26 cellular contexts compared by ENCODE assay signal in the genomic region with DNA sequence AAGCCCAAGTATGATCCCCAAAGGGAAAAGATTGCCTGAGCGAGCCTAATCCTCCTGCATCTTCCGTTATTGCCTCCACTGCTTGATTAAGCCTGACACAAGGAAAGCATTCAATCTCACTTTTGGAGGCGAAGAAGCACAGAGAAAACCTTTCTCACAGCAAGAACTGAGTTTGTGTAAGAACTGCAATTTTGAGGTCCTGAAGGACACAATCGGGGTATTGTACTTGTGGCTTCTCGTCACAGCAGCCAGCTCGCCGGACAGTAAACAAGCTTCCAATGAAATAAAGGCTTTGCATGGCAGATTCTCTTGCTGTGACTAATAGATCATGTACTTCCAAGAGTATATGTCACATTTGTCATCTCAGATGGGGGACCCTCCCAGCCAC. TPM values are rescaled to one million over a fixed set of nuclear protein-coding genes. Genes with fewer than 3 reads are reported as not detected.
DNase-seq lines count a peak whose midpoint lies in the region; ATAC-seq lines count a peak whose summit lies in the region.
"Had no signal": no experiment of that assay in that cellular context is flagged by ENCODE, and none has a peak within 500 bp of the region (broad histone marks: within the 10 kb centered on the region; RNA-seq: fewer than 3 reads in every experiment).

No MANE protein-coding gene starts in this region.

- peaks cover 79 to 92% of the 10 kb centered on the region in 2 donors for H3K27me3 Mint-ChIP-seq in effector memory CD8-positive, alpha-beta T cell
- H3K27me3 Mint-ChIP-seq in activated CD4-positive, alpha-beta T cell treated with anti-CD3 and anti-CD28 coated beads for 36 hours: peaks cover 61% of the 10 kb centered on the region

- no peaks in the 10 kb centered on the region for H3K36me3 Mint-ChIP-seq in effector memory CD8-positive, alpha-beta T cell (ENCODE audit: insufficient read depth)
- H3K36me3 Mint-ChIP-seq in activated CD4-positive, alpha-beta T cell treated with anti-CD3 and anti-CD28 coated beads for 36 hours (ENCODE audit: low read depth): no peaks in the 10 kb centered on the region
- H3K36me3 Mint-ChIP-seq: type B pancreatic cell had no signal

- CTCF ChIA-PET in activated CD4-positive, alpha-beta T cell treated with anti-CD3 and anti-CD28 coated beads for 36 hours (lab: Charles Lee): no interaction called here

- no peaks in the 10 kb centered on the region for H3K9me3 Mint-ChIP-seq in effector memory CD8-positive, alpha-beta T cell
- no peaks in the 10 kb centered on the region for H3K9me3 Mint-ChIP-seq in activated CD4-positive, alpha-beta T cell treated with anti-CD3 and anti-CD28 coated beads for 36 hours (ENCODE audit: low read depth)
- H3K9me3 Mint-ChIP-seq: activated CD4-positive, alpha-beta T cell treated with anti-CD3 and anti-CD28 coated beads, Interleukin-2, amount 10 ng/mL, durations not matched to agents 24 days and 14 days; T-helper 2 cell treated with Interferon-gamma antibody and Interleukin-4, amounts not matched to agents 5 μg/mL and 100 μg/mL, for 36 hours; type B pancreatic cell had no signal

- H3K36me3 ChIP-seq in Karpas-422 (ENCODE audit: insufficient read depth, low read length): no peaks in the 10 kb centered on the region

- no peaks in the 10 kb centered on the region for H3K9me2 ChIP-seq in Karpas-422 (replicated peaks; ENCODE audit: insufficient read depth, low read length)

- POLR2A ChIA-PET in activated CD4-positive, alpha-beta T cell treated with anti-CD3 and anti-CD28 coated beads for 36 hours (lab: Charles Lee): no interaction called here

- no peaks in the 10 kb centered on the region for H3K4me1 ChIP-seq in Karpas-422 (ENCODE audit: low read length)

- H3K4me2 ChIP-seq in Karpas-422 (ENCODE audit: low read depth, low read length, poor library complexity, severe bottlenecking): no peak overlapping the region

- DNase-seq in Ammon's horn (ENCODE audit: low spot score): peak; percentile 74
- peak; percentile 81 for DNase-seq in medulla oblongata (ENCODE audit: extremely low spot score)
- DNase-seq in retina: peak; percentile 43
- no peak for DNase-seq in effector memory CD8-positive, alpha-beta T cell
- DNase-seq in Karpas-422: no peak
- DNase-seq in activated CD4-positive, alpha-beta T cell treated with anti-CD3 and anti-CD28 coated beads for 36 hours: no peak
- DNase-seq: activated CD4-positive, alpha-beta T cell treated with anti-CD3 and anti-CD28 coated beads, Interleukin-2, amount 10 ng/mL, durations not matched to agents 24 days and 14 days; activated naive CD4-positive, alpha-beta T cell treated with anti-CD3 and anti-CD28 coated beads, Interleukin-2, amount 50 U/mL, for 16 hours; activated T-cell treated with anti-CD3 and anti-CD28 coated beads, Interleukin-2, amount 50 U/mL, for 48 hours; AML-193; central memory CD4-positive, alpha-beta T cell; kidney; lower lobe of right lung; NCI-H1417 treated with DMSO at 0.1 percent for 48 hours; NCI-H774; right cardiac atrium; stimulated activated naive CD8-positive, alpha-beta T cell treated with anti-CD3 and anti-CD28 coated beads, Interleukin-15, Interleukin-2, amounts not matched to agents 100 U/mL and 50 U/mL, for 24 hours had no signal

- H3K79me2 ChIP-seq in Karpas-422 (ENCODE audit: low read length): no peaks in the 10 kb centered on the region

- no peaks in the 10 kb centered on the region for H3K27me3 ChIP-seq in Karpas-422 (ENCODE audit: low read length)

- ATAC-seq in GM18498 (IDR thresholded peaks at IDR 0.05; ENCODE audit: unreplicated experiment): no peak
- no peak for ATAC-seq in effector memory CD8-positive, alpha-beta T cell (replicated peaks)
- no peak for ATAC-seq in activated CD4-positive, alpha-beta T cell treated with anti-CD3 and anti-CD28 coated beads for 36 hours
- ATAC-seq: K562; right cardiac atrium; SK-N-SH treated with all-trans-retinoic acid at 6 μM for 48 hours; stimulated activated naive CD8-positive, alpha-beta T cell treated with anti-CD3 and anti-CD28 coated beads, Interleukin-15, Interleukin-2, amounts not matched to agents 100 U/mL and 50 U/mL, for 24 hours had no signal

- H3K27ac Mint-ChIP-seq in effector memory CD8-positive, alpha-beta T cell: no peak overlapping the region
- H3K27ac Mint-ChIP-seq in activated CD4-positive, alpha-beta T cell treated with anti-CD3 and anti-CD28 coated beads for 36 hours: no peak overlapping the region
- H3K27ac Mint-ChIP-seq: activated CD4-positive, alpha-beta T cell treated with anti-CD3 and anti-CD28 coated beads, Interleukin-2, amount 10 ng/mL, durations not matched to agents 24 days and 14 days; HFFc6; T-helper 2 cell treated with Interferon-gamma antibody and Interleukin-4, amounts not matched to agents 5 μg/mL and 100 μg/mL, for 36 hours; type B pancreatic cell had no signal

- peak overlapping the region; percentile 96 for H3K27ac ChIP-seq in cingulate gyrus (ENCODE audit: low read depth, low read length)
- no peak overlapping the region for H3K27ac ChIP-seq in Karpas-422 (ENCODE audit: low read length)
- H3K27ac ChIP-seq: GM23248, lower lobe of right lung, VCaP had no signal

- intact Hi-C loops in activated CD4-positive, alpha-beta T cell treated with anti-CD3 and anti-CD28 coated beads for 36 hours (cut with DNase I, micrococcal nuclease): loop anchor here in 1 of 2 experiments (2.0 kb wide), 1 partner anchor 15 kb away; no protein-coding TSS in a partner anchor

- no peaks in the 10 kb centered on the region for H3K9me3 ChIP-seq in Karpas-422 (ENCODE audit: low read length)
- H3K9me3 ChIP-seq: lower lobe of right lung had no signal

- no peak overlapping the region for H3K4me3 Mint-ChIP-seq in effector memory CD8-positive, alpha-beta T cell
- H3K4me3 Mint-ChIP-seq in activated CD4-positive, alpha-beta T cell treated with anti-CD3 and anti-CD28 coated beads for 36 hours: no peak overlapping the region
- H3K4me3 Mint-ChIP-seq: activated CD4-positive, alpha-beta T cell treated with anti-CD3 and anti-CD28 coated beads, Interleukin-2, amount 10 ng/mL, durations not matched to agents 24 days and 14 days; HFFc6; T-helper 2 cell treated with Interferon-gamma antibody and Interleukin-4, amounts not matched to agents 5 μg/mL and 100 μg/mL, for 36 hours; type B pancreatic cell had no signal

- no peak overlapping the region for H3K9ac ChIP-seq in Karpas-422 (ENCODE audit: low read length)
- H3K9ac ChIP-seq: GM23248 had no signal

- H4K20me1 ChIP-seq in Karpas-422 (ENCODE audit: insufficient read depth, low read depth, low read length): no peaks in the 10 kb centered on the region

- peaks cover 0 to 3% of the 10 kb centered on the region in 2 donors for H3K4me1 Mint-ChIP-seq in effector memory CD8-positive, alpha-beta T cell (ENCODE audit: low read depth in 2 of 2)
- H3K4me1 Mint-ChIP-seq in activated CD4-positive, alpha-beta T cell treated with anti-CD3 and anti-CD28 coated beads for 36 hours: peaks cover 5% of the 10 kb centered on the region
- H3K4me1 Mint-ChIP-seq: activated CD4-positive, alpha-beta T cell treated with anti-CD3 and anti-CD28 coated beads, Interleukin-2, amount 10 ng/mL, durations not matched to agents 24 days and 14 days had no signal

- H2AFZ ChIP-seq in Karpas-422 (ENCODE audit: low read length): no peak overlapping the region
- H2AFZ ChIP-seq: GM23248 had no signal

- H3K4me3 ChIP-seq in Karpas-422 (ENCODE audit: low read length): no peak overlapping the region
- H3K4me3 ChIP-seq: GM23248, K562, lower lobe of right lung had no signal

RNA-seq across cellular contexts. Expression of gene FOXF1, which starts 18.7 kb away (rescaled TPM):
- total RNA-seq in Karpas-422 (2014; rRNA removed; shearing (Covaris generic); ENCODE audit: low replicate concordance): not detected in 2 replicates
- total RNA-seq in activated CD4-positive, alpha-beta T cell treated with anti-CD3 and anti-CD28 coated beads for 36 hours: not detected
- total RNA-seq: activated CD4-positive, alpha-beta T cell treated with anti-CD3 and anti-CD28 coated beads, Interleukin-2, amount 10 ng/mL, durations not matched to agents 24 days and 14 days had no signal

Comparison
In these comparisons a context has a peak if more than half of its experiments do, and no peak if none do; other contexts are left out.
1. DNase-seq: peak in Ammon's horn (single experiment), medulla oblongata (single experiment) and retina (single experiment); none in effector memory CD8-positive, alpha-beta T cell (0 of 3), Karpas-422 (single experiment) and activated CD4-positive, alpha-beta T cell treated with anti-CD3 and anti-CD28 coated beads for 36 hours (single experiment).